In the genomic region with DNA sequence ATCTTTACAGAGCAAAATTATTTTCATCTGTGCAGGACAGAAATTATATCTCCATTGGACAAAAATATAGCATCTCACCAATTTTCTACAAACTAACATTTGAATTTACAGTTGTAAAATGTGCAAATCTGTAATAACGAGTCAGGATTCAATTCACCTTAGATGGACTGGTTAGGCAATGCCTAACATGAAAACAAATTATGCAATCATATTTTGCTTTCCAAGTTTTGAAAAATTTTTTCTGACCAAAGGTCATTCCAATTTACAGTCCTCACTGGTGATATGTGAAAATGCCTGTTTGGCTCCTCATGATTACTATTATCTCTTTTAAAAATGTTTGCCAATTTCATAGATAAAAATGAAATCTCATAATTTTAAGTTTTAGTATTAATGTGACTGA, we compare ENCODE assay signal across 1 cellular context.
TF ChIP-seq lines count a peak whose summit lies in the region.

No MANE protein-coding gene starts in this region.

TF ChIP-seq in HepG2, 621 proteins besides CTCF, POLR2A, EP300 and RAD21 (continued from another document):
- TF ChIP-seq, protein P1, sequence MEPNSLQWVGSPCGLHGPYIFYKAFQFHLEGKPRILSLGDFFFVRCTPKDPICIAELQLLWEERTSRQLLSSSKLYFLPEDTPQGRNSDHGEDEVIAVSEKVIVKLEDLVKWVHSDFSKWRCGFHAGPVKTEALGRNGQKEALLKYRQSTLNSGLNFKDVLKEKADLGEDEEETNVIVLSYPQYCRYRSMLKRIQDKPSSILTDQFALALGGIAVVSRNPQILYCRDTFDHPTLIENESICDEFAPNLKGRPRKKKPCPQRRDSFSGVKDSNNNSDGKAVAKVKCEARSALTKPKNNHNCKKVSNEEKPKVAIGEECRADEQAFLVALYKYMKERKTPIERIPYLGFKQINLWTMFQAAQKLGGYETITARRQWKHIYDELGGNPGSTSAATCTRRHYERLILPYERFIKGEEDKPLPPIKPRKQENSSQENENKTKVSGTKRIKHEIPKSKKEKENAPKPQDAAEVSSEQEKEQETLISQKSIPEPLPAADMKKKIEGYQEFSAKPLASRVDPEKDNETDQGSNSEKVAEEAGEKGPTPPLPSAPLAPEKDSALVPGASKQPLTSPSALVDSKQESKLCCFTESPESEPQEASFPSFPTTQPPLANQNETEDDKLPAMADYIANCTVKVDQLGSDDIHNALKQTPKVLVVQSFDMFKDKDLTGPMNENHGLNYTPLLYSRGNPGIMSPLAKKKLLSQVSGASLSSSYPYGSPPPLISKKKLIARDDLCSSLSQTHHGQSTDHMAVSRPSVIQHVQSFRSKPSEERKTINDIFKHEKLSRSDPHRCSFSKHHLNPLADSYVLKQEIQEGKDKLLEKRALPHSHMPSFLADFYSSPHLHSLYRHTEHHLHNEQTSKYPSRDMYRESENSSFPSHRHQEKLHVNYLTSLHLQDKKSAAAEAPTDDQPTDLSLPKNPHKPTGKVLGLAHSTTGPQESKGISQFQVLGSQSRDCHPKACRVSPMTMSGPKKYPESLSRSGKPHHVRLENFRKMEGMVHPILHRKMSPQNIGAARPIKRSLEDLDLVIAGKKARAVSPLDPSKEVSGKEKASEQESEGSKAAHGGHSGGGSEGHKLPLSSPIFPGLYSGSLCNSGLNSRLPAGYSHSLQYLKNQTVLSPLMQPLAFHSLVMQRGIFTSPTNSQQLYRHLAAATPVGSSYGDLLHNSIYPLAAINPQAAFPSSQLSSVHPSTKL (CRISPR knock-in tag; IDR thresholded peaks at IDR 0.05) = 0 out of 2 replicates have a peak, but pooled peaks have one; percentile 33
